ENCODE assay signal across 21 cellular contexts in genomic region chr20:29297411-29298270, GRCh38.
"Had no signal": no experiment of that assay in that cellular context is flagged by ENCODE, and none has a peak within 500 bp of the region (broad histone marks: within the 10 kb centered on the region; RNA-seq: fewer than 3 reads in every experiment).

No MANE protein-coding gene starts in this region.

- H3K36me3 ChIP-seq: adrenal gland, breast epithelium, spleen, tibial artery had no signal

- H2AFZ ChIP-seq: hepatocyte had no signal

- H3K27me3 Mint-ChIP-seq: activated CD4-positive, alpha-beta memory T cell treated with anti-CD3 and anti-CD28 coated beads, Interleukin-2, amount 10 ng/mL, durations not matched to agents 7 days and 5 days; activated CD4-positive, alpha-beta T cell treated with anti-CD3 and anti-CD28 coated beads, Interleukin-2, amount 10 ng/mL, durations not matched to agents 24 days and 14 days; activated naive CD4-positive, alpha-beta T cell treated with anti-CD3 and anti-CD28 coated beads, Interleukin-2, amount 50 U/mL, for 24 hours; stimulated activated naive CD8-positive, alpha-beta T cell treated with anti-CD3 and anti-CD28 coated beads, Interleukin-15, Interleukin-2, amounts not matched to agents 100 ng/mL and 50 ng/mL, for 24 hours; T-helper 17 cell had no signal

- H3K4me3 ChIP-seq: adrenal gland, breast epithelium, coronary artery, hepatocyte, SK-N-MC, spleen, tibial artery had no signal

- H3K9me3 ChIP-seq: adrenal gland had no signal

- H3K4me1 ChIP-seq: adrenal gland, breast epithelium, spleen, tibial artery had no signal

- H3K79me2 ChIP-seq: hepatocyte had no signal

- DNase-seq: activated CD4-positive, alpha-beta memory T cell treated with anti-CD3 and anti-CD28 coated beads, Interleukin-2, amount 10 ng/mL, durations not matched to agents 7 days and 5 days; activated CD4-positive, alpha-beta T cell treated with anti-CD3 and anti-CD28 coated beads, Interleukin-2, amount 10 ng/mL, durations not matched to agents 24 days and 14 days; activated gamma-delta T cell treated with Interleukin-2 at 50 U/mL for 16 hours; endodermal cell; mesenchymal stem cell; nephron progenitor cell; nucleus accumbens; spleen; stimulated activated CD4-positive, alpha-beta T cell treated with anti-CD3 and anti-CD28 coated beads, Interleukin-4, amount 100 ng/mL, for 1 hour; SW 1271; T-helper 17 cell; tibial artery had no signal

- H3K4me3 Mint-ChIP-seq: activated CD4-positive, alpha-beta memory T cell treated with anti-CD3 and anti-CD28 coated beads, Interleukin-2, amount 10 ng/mL, durations not matched to agents 7 days and 5 days; activated CD4-positive, alpha-beta T cell treated with anti-CD3 and anti-CD28 coated beads, Interleukin-2, amount 10 ng/mL, durations not matched to agents 24 days and 14 days; activated naive CD4-positive, alpha-beta T cell treated with anti-CD3 and anti-CD28 coated beads, Interleukin-2, amount 50 U/mL, for 24 hours; activated T-helper 1 cell treated with anti-CD3 and anti-CD28 coated beads, Interleukin-12 subunit alpha, Interleukin-12 subunit beta, Interleukin-2, Interleukin-4 antibody, amounts not matched to agents 30 ng/mL and 10 ng/mL and 1 ng/mL, durations not matched to agents 14 hours and 24 hours and 36 hours; endodermal cell; nephron progenitor cell; stimulated activated naive CD8-positive, alpha-beta T cell treated with anti-CD3 and anti-CD28 coated beads, Interleukin-15, Interleukin-2, amounts not matched to agents 100 ng/mL and 50 ng/mL, for 24 hours; T-helper 17 cell had no signal

- H3K27ac Mint-ChIP-seq: activated CD4-positive, alpha-beta memory T cell treated with anti-CD3 and anti-CD28 coated beads, Interleukin-2, amount 10 ng/mL, durations not matched to agents 7 days and 5 days; activated CD4-positive, alpha-beta T cell treated with anti-CD3 and anti-CD28 coated beads, Interleukin-2, amount 10 ng/mL, durations not matched to agents 24 days and 14 days; activated naive CD4-positive, alpha-beta T cell treated with anti-CD3 and anti-CD28 coated beads, Interleukin-2, amount 50 U/mL, for 24 hours; activated T-helper 1 cell treated with anti-CD3 and anti-CD28 coated beads, Interleukin-12 subunit alpha, Interleukin-12 subunit beta, Interleukin-2, Interleukin-4 antibody, amounts not matched to agents 30 ng/mL and 10 ng/mL and 1 ng/mL, durations not matched to agents 14 hours and 24 hours and 36 hours; endodermal cell; nephron progenitor cell; stimulated activated naive CD8-positive, alpha-beta T cell treated with anti-CD3 and anti-CD28 coated beads, Interleukin-15, Interleukin-2, amounts not matched to agents 100 ng/mL and 50 ng/mL, for 24 hours; T-helper 17 cell had no signal

- ATAC-seq: T-helper 17 cell had no signal

- H3K27ac ChIP-seq: adrenal gland, breast epithelium, coronary artery, epithelial cell of prostate, hepatocyte, SK-N-MC, spleen, tibial artery had no signal

- H3K4me1 Mint-ChIP-seq: activated CD4-positive, alpha-beta memory T cell treated with anti-CD3 and anti-CD28 coated beads, Interleukin-2, amount 10 ng/mL, durations not matched to agents 7 days and 5 days; activated CD4-positive, alpha-beta T cell treated with anti-CD3 and anti-CD28 coated beads, Interleukin-2, amount 10 ng/mL, durations not matched to agents 24 days and 14 days; activated naive CD4-positive, alpha-beta T cell treated with anti-CD3 and anti-CD28 coated beads, Interleukin-2, amount 50 U/mL, for 24 hours; endodermal cell; nephron progenitor cell; T-helper 17 cell had no signal

- H3K27me3 ChIP-seq: adrenal gland, breast epithelium, hepatocyte, spleen, tibial artery had no signal

- H3K4me2 ChIP-seq: hepatocyte had no signal
